ENCODE assay signal across 9 cellular contexts in genomic region chr1:148333875-148334338, GRCh38.
DNase-seq lines count a peak whose midpoint lies in the region; ATAC-seq and TF ChIP-seq lines count a peak whose summit lies in the region.
"Had no signal": no experiment of that assay in that cellular context is flagged by ENCODE, and none has a peak within 500 bp of the region (broad histone marks: within the 10 kb centered on the region; RNA-seq: fewer than 3 reads in every experiment).

No MANE protein-coding gene starts in this region.

- ATAC-seq in activated CD8-positive, alpha-beta T cell treated with anti-CD3 and anti-CD28 coated beads for 36 hours, result no peak
- no peak for ATAC-seq in stimulated activated memory B cell treated with anti-CD40 and anti-IgM and Interleukin-4, amounts not matched to agents 10 μg/mL and 1 μg/mL and 100 μg/mL, for 72 hours
- no peak for ATAC-seq in HG03159 (IDR thresholded peaks at IDR 0.05; ENCODE audit: unreplicated experiment)

- no peak overlapping the region for H3K27ac ChIP-seq in iPS DF 6.9 (ENCODE audit: low read length)
- H3K27ac ChIP-seq: neutrophil had no signal

- peak overlapping the region; percentile 45; the same call in 1 of the 2 replicates for H3K4me3 ChIP-seq in iPS DF 6.9 (ENCODE audit: low read length)

- CTCF ChIA-PET in activated CD8-positive, alpha-beta T cell treated with anti-CD3 and anti-CD28 coated beads for 36 hours (lab: Charles Lee), result interaction anchor here (1.0 to 1.6 kb wide), 3 partner anchors 12 to 70 kb away, joined by 3 to 6 read pairs (median 6); no protein-coding TSS in a partner anchor

- H3K27me3 Mint-ChIP-seq in activated CD8-positive, alpha-beta T cell treated with anti-CD3 and anti-CD28 coated beads for 36 hours, result peaks cover 13% of the 10 kb centered on the region
- H3K27me3 Mint-ChIP-seq in stimulated activated memory B cell treated with anti-CD40 and anti-IgM and Interleukin-4, amounts not matched to agents 10 μg/mL and 1 μg/mL and 100 μg/mL, for 72 hours, result no peaks in the 10 kb centered on the region

- H3K27ac Mint-ChIP-seq in activated CD8-positive, alpha-beta T cell treated with anti-CD3 and anti-CD28 coated beads for 36 hours, result peak overlapping the region; percentile 100
- peak overlapping the region; percentile 100 for H3K27ac Mint-ChIP-seq in stimulated activated memory B cell treated with anti-CD40 and anti-IgM and Interleukin-4, amounts not matched to agents 10 μg/mL and 1 μg/mL and 100 μg/mL, for 72 hours

- intact Hi-C loops in activated CD8-positive, alpha-beta T cell treated with anti-CD3 and anti-CD28 coated beads for 36 hours (cut with micrococcal nuclease), result loop anchor here (2.0 to 5.0 kb wide), 2 partner anchors 69 to 72 kb away; no protein-coding TSS in a partner anchor

- H3K4me1 ChIP-seq in iPS DF 6.9 (ENCODE audit: control insufficient read depth, insufficient read depth, low read length), result 0 out of 2 replicates have a peak, but pooled peaks cover 1% of the 10 kb centered on the region

- peaks cover 28% of the 10 kb centered on the region for H3K4me1 Mint-ChIP-seq in activated CD8-positive, alpha-beta T cell treated with anti-CD3 and anti-CD28 coated beads for 36 hours (ENCODE audit: low read depth)
- peaks cover 25% of the 10 kb centered on the region for H3K4me1 Mint-ChIP-seq in stimulated activated memory B cell treated with anti-CD40 and anti-IgM and Interleukin-4, amounts not matched to agents 10 μg/mL and 1 μg/mL and 100 μg/mL, for 72 hours

- DNase-seq in NCI-H2029 treated with DMSO at 0.1 percent for 48 hours (lab: John Stamatoyannopoulos, UW) (peak; percentile 14), NCI-H2029 (lab: John Stamatoyannopoulos, UW) (no peak), iPS DF 6.9 (ENCODE audit: low read depth, low spot score) (no peak), NCI-H1436 (lab: John Stamatoyannopoulos, UW) (no peak), EL (no peak)
- no peak for DNase-seq in activated CD8-positive, alpha-beta T cell treated with anti-CD3 and anti-CD28 coated beads for 36 hours

- H3K4me3 Mint-ChIP-seq in activated CD8-positive, alpha-beta T cell treated with anti-CD3 and anti-CD28 coated beads for 36 hours, result peak overlapping the region; percentile 85
- peak overlapping the region; percentile 95 for H3K4me3 Mint-ChIP-seq in stimulated activated memory B cell treated with anti-CD40 and anti-IgM and Interleukin-4, amounts not matched to agents 10 μg/mL and 1 μg/mL and 100 μg/mL, for 72 hours

- WGBS in iPS DF 6.9 (ENCODE audit: insufficient coverage, insufficient read length), result no CpG with 5 or more reads among the region's 18 CpGs

- TF ChIP-seq CTCF in activated CD8-positive, alpha-beta T cell treated with anti-CD3 and anti-CD28 coated beads for 36 hours (IDR thresholded peaks at IDR 0.05), result no peak

- POLR2A ChIA-PET in activated CD8-positive, alpha-beta T cell treated with anti-CD3 and anti-CD28 coated beads for 36 hours (lab: Charles Lee), result interaction anchor here (0.6 to 6.6 kb wide), 34 partner anchors 8 to 1249 kb away, joined by 3 to 141 read pairs (median 10); partner anchors contain the start of gene NBPF11

- no peaks in the 10 kb centered on the region for H3K27me3 ChIP-seq in iPS DF 6.9 (ENCODE audit: control insufficient read depth, insufficient read depth, low read length)

- no peaks in the 10 kb centered on the region for H3K36me3 Mint-ChIP-seq in activated CD8-positive, alpha-beta T cell treated with anti-CD3 and anti-CD28 coated beads for 36 hours (ENCODE audit: low read depth)
- H3K36me3 Mint-ChIP-seq in stimulated activated memory B cell treated with anti-CD40 and anti-IgM and Interleukin-4, amounts not matched to agents 10 μg/mL and 1 μg/mL and 100 μg/mL, for 72 hours, result no peaks in the 10 kb centered on the region

- H3K9me3 ChIP-seq in iPS DF 6.9 (ENCODE audit: control insufficient read depth, insufficient read depth, low read length), result no peaks in the 10 kb centered on the region
- H3K9me3 ChIP-seq: neutrophil had no signal

- H3K36me3 ChIP-seq in iPS DF 6.9 (ENCODE audit: control insufficient read depth, insufficient read depth, low read length), result no peaks in the 10 kb centered on the region
- H3K36me3 ChIP-seq: neutrophil had no signal

- no peaks in the 10 kb centered on the region for H3K9me3 Mint-ChIP-seq in activated CD8-positive, alpha-beta T cell treated with anti-CD3 and anti-CD28 coated beads for 36 hours
- H3K9me3 Mint-ChIP-seq in stimulated activated memory B cell treated with anti-CD40 and anti-IgM and Interleukin-4, amounts not matched to agents 10 μg/mL and 1 μg/mL and 100 μg/mL, for 72 hours, result no peaks in the 10 kb centered on the region
